Comparison of ENCODE assay signal across 1 cellular context in the genomic region with DNA sequence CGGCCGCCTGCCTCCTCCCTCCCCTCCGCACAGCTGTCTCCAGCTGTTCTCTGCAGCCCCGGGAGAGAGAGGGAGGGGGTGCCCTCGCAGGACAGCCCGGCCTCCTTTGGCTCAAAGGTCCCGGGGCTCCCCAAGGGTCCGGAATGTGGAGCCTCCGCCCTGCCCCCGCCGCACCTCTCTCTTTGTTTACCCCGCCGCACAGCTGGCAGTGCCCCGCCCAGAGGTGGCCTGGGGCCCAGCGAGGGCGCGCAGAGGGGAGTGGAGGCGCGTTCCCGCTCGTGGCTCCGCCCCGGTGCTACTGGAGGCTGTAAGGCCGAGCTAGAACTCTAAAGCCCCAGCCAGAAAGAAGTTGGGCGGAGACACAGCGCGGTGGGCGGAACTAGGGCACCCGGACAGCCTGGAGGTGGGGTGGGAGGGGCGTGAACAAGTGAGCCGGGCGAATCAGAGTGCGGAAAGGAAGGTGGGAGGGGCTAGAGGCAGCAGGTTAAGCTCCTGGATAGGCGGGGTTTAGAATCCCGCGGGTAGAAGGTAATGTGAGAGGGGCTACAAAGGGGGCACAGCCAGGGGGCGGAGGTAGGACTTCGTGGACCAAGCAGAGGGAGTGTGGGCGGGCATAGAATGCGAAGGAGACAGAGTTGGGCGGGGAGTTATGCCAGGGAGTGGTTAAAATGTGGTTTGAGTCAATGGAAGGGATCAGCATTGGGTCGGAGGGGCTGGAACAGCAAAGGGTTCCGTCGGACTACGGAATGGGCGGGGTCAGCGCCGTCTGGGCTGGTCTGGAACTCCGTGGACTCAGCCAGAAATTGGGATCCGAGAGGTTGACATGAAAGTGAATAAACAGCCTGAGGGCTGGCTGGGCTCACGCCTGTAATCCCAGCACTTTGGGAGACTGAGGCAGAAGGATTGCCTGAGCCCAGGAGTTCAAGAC.
TF ChIP-seq lines count a peak whose summit lies in the region.

No MANE protein-coding gene starts in this region.

TF ChIP-seq in HepG2, 621 proteins besides CTCF, POLR2A, EP300 and RAD21 (continued from another document and continues in another):
- TF ChIP-seq HOMEZ (CRISPR knock-in tag; IDR thresholded peaks at IDR 0.05; ENCODE audit: low read depth) (0 out of 2 replicates have a peak, but pooled peaks have one; percentile 34), ZNF567 (CRISPR knock-in tag; IDR thresholded peaks at IDR 0.05; ENCODE audit: borderline replicate concordance) (0 out of 2 replicates have a peak, but pooled peaks have one; percentile 62), SMAD1 (CRISPR knock-in tag; IDR thresholded peaks at IDR 0.05; ENCODE audit: borderline replicate concordance, low read depth) (peak; percentile 74; the same call in 1 of the 2 replicates), KLF11 (CRISPR knock-in tag; IDR thresholded peaks at IDR 0.05) (peak; percentile 89), STAT5B (CRISPR knock-in tag; IDR thresholded peaks at IDR 0.05) (no peak), SRSF1 (optimal IDR thresholded peaks at IDR 0.05; ENCODE audit: low read depth, low read length) (peak; percentile 45), ZBTB38 (CRISPR knock-in tag; IDR thresholded peaks at IDR 0.05) (no peak), HOXA5 (CRISPR knock-in tag; IDR thresholded peaks at IDR 0.05) (peak; percentile 78; the same call in 1 of the 2 replicates), ZNF124 (CRISPR knock-in tag; IDR thresholded peaks at IDR 0.05) (peak; percentile 76; the same call in 1 of the 2 replicates), ZFY (CRISPR knock-in tag; IDR thresholded peaks at IDR 0.05) (peak; percentile 62), ZNF34 (CRISPR knock-in tag; IDR thresholded peaks at IDR 0.05; ENCODE audit: borderline replicate concordance) (0 out of 2 replicates have a peak, but pooled peaks have one; percentile 36), FOSL2 (CRISPR knock-in tag; IDR thresholded peaks at IDR 0.05) (peak; percentile 70), ISL2 (CRISPR knock-in tag; IDR thresholded peaks at IDR 0.05) (peak; percentile 86), RBM39 (IDR thresholded peaks at IDR 0.05; ENCODE audit: low read depth, low read length, poor library complexity, severe bottlenecking) (peak; percentile 36), THAP7 (CRISPR knock-in tag; IDR thresholded peaks at IDR 0.05) (no peak), SYNCRIP (IDR thresholded peaks at IDR 0.05; ENCODE audit: insufficient read depth, low read depth, low read length) (no peak), ZFP36 (IDR thresholded peaks at IDR 0.05; ENCODE audit: borderline replicate concordance, low read depth, low read length, partially characterized antibody) (no peak), CCAR2 (optimal IDR thresholded peaks at IDR 0.05; ENCODE audit: low read depth, low read length) (peak; percentile 25), HDAC1 (CRISPR knock-in tag; IDR thresholded peaks at IDR 0.05) (peak; percentile 95), MTA1 (CRISPR knock-in tag; IDR thresholded peaks at IDR 0.05; ENCODE audit: borderline replicate concordance) (peak; percentile 95), ZSCAN31 (CRISPR knock-in tag; IDR thresholded peaks at IDR 0.05; ENCODE audit: low read depth) (peak; percentile 58; the same call in 1 of the 2 replicates), ZNF33B (CRISPR knock-in tag; IDR thresholded peaks at IDR 0.05) (no peak), FOXC1 (CRISPR knock-in tag; IDR thresholded peaks at IDR 0.05; ENCODE audit: borderline replicate concordance) (peak; percentile 91; the same call in 1 of the 2 replicates), ZFP91 (CRISPR knock-in tag; IDR thresholded peaks at IDR 0.05; ENCODE audit: borderline replicate concordance) (peak; percentile 89; the same call in 1 of the 2 replicates), KDM4B (CRISPR knock-in tag; IDR thresholded peaks at IDR 0.05) (peak; percentile 86; the same call in 1 of the 2 replicates), THAP9 (CRISPR knock-in tag; IDR thresholded peaks at IDR 0.05; ENCODE audit: borderline replicate concordance) (peak; percentile 72; the same call in 1 of the 2 replicates), ELF3 (CRISPR knock-in tag; IDR thresholded peaks at IDR 0.05) (peak; percentile 66; the same call in 1 of the 2 replicates), ATF5 (CRISPR knock-in tag; IDR thresholded peaks at IDR 0.05; ENCODE audit: low read depth) (no peak), TCF7L2 (IDR thresholded peaks at IDR 0.05; ENCODE audit: low read depth, low read length) (no peak), KDM5B (CRISPR knock-in tag; IDR thresholded peaks at IDR 0.05; ENCODE audit: borderline replicate concordance) (peak; percentile 56; the same call in 1 of the 2 replicates), ZNF670 (CRISPR knock-in tag; IDR thresholded peaks at IDR 0.05; ENCODE audit: borderline replicate concordance) (no peak), TGIF2 (CRISPR knock-in tag; IDR thresholded peaks at IDR 0.05) (peak; percentile 32; the same call in 1 of the 2 replicates), ZNF296 (CRISPR knock-in tag; conservative IDR thresholded peaks at IDR 0.05) (no peak), MED13 (CRISPR knock-in tag; IDR thresholded peaks at IDR 0.05) (peak; percentile 69), ZNF614 (CRISPR knock-in tag; IDR thresholded peaks at IDR 0.05; ENCODE audit: borderline replicate concordance) (peak; percentile 77), ZNF644 (CRISPR knock-in tag; IDR thresholded peaks at IDR 0.05; ENCODE audit: low read depth) (no peak), ZNF737 (CRISPR knock-in tag; IDR thresholded peaks at IDR 0.05; ENCODE audit: borderline replicate concordance) (no peak), HDAC2 (CRISPR knock-in tag; IDR thresholded peaks at IDR 0.05) (peak; percentile 89), MATR3 (CRISPR knock-in tag; IDR thresholded peaks at IDR 0.05) (no peak), ZNF235 (CRISPR knock-in tag; IDR thresholded peaks at IDR 0.05; ENCODE audit: borderline replicate concordance) (no peak)
- TF ChIP-seq, protein P1, sequence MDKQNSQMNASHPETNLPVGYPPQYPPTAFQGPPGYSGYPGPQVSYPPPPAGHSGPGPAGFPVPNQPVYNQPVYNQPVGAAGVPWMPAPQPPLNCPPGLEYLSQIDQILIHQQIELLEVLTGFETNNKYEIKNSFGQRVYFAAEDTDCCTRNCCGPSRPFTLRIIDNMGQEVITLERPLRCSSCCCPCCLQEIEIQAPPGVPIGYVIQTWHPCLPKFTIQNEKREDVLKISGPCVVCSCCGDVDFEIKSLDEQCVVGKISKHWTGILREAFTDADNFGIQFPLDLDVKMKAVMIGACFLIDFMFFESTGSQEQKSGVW (CRISPR knock-in tag; IDR thresholded peaks at IDR 0.05; ENCODE audit: borderline replicate concordance), result no peak
- TF ChIP-seq, protein P2, sequence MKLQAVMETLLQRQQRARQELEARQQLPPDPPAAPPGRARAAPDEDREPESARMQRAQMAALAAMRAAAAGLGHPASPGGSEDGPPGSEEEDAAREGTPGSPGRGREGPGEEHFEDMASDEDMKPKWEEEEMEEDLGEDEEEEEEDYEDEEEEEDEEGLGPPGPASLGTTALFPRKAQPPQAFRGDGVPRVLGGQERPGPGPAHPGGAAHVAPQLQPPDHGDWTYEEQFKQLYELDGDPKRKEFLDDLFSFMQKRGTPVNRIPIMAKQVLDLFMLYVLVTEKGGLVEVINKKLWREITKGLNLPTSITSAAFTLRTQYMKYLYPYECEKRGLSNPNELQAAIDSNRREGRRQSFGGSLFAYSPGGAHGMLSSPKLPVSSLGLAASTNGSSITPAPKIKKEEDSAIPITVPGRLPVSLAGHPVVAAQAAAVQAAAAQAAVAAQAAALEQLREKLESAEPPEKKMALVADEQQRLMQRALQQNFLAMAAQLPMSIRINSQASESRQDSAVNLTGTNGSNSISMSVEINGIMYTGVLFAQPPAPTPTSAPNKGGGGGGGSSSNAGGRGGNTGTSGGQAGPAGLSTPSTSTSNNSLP (IDR thresholded peaks at IDR 0.05; ENCODE audit: low read depth, low read length), result no peak
- TF ChIP-seq, protein P3, sequence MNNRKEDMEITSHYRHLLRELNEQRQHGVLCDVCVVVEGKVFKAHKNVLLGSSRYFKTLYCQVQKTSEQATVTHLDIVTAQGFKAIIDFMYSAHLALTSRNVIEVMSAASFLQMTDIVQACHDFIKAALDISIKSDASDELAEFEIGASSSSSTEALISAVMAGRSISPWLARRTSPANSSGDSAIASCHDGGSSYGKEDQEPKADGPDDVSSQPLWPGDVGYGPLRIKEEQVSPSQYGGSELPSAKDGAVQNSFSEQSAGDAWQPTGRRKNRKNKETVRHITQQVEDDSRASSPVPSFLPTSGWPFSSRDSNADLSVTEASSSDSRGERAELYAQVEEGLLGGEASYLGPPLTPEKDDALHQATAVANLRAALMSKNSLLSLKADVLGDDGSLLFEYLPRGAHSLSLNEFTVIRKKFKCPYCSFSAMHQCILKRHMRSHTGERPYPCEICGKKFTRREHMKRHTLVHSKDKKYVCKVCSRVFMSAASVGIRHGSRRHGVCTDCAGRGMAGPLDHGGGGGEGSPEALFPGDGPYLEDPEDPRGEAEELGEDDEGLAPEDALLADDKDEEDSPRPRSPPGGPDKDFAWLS (CRISPR knock-in tag; IDR thresholded peaks at IDR 0.05; ENCODE audit: borderline replicate concordance), result 0 out of 2 replicates have a peak, but pooled peaks have one; percentile 62
- TF ChIP-seq, protein P4, sequence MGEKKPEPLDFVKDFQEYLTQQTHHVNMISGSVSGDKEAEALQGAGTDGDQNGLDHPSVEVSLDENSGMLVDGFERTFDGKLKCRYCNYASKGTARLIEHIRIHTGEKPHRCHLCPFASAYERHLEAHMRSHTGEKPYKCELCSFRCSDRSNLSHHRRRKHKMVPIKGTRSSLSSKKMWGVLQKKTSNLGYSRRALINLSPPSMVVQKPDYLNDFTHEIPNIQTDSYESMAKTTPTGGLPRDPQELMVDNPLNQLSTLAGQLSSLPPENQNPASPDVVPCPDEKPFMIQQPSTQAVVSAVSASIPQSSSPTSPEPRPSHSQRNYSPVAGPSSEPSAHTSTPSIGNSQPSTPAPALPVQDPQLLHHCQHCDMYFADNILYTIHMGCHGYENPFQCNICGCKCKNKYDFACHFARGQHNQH (CRISPR knock-in tag; IDR thresholded peaks at IDR 0.05), result peak; percentile 86
- TF ChIP-seq, protein P5, sequence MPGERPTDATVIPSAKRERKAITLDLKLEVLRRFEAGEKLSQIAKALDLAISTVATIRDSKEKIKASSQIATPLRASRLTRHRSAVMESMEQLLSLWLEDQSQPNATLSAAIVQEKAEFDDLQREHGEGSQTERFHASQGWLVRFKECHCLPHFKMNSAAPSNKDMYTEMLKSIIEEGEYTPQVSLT (CRISPR knock-in tag; IDR thresholded peaks at IDR 0.05; ENCODE audit: borderline replicate concordance, low read depth), result no peak
- TF ChIP-seq, protein P6, sequence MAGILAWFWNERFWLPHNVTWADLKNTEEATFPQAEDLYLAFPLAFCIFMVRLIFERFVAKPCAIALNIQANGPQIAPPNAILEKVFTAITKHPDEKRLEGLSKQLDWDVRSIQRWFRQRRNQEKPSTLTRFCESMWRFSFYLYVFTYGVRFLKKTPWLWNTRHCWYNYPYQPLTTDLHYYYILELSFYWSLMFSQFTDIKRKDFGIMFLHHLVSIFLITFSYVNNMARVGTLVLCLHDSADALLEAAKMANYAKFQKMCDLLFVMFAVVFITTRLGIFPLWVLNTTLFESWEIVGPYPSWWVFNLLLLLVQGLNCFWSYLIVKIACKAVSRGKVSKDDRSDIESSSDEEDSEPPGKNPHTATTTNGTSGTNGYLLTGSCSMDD (CRISPR knock-in tag; IDR thresholded peaks at IDR 0.05), result no peak
